ENCODE assay signal across 8 cellular contexts in the genomic region with DNA sequence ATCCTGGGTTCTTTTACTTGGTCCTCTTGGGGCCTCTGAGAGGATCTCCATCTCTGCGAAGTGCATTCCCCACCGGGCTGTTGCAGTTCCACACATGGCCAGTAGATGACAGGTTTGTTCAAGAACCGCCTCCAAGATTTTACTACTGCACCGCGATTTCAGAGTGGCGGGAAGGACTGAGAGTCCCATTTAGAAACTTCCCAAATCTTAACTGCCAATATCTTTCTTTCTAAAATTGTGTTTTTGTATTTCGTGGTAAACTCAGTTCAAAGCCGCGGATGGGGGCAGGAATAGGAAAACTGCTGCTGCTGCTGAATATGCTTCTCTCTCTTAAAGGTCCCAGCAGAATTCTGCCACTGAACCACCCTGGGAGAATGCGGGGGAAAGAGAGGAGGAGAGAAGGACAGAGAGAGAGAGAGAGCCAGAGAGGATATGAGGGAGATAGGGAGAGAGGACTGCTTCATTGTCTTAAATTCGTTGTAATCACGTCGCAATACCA. TPM values are rescaled to one million over a fixed set of nuclear protein-coding genes. Genes with fewer than 3 reads are reported as not detected.
DNase-seq lines count a peak whose midpoint lies in the region; ATAC-seq, FAIRE-seq and TF ChIP-seq lines count a peak whose summit lies in the region.

No MANE protein-coding gene starts in this region.

- no peaks in the 10 kb centered on the region for H3F3A ChIP-seq in PC-9 (ENCODE audit: insufficient read depth, low read depth)

- H3K4me1 ChIP-seq in PC-9 (replicated peaks; ENCODE audit: insufficient read depth) (no peaks in the 10 kb centered on the region), stomach (peaks cover 0 to 14% (median 3%) of the 10 kb centered on the region in 4 donors)

- no peaks in the 10 kb centered on the region for H3K9me3 Mint-ChIP-seq in neural crest cell

- DNase-seq in COLO829 (ENCODE audit: low spot score) (peak; percentile 38), HTR-8/SVneo (ENCODE audit: insufficient read length, low spot score) (peak; percentile 59), PC-9 (peak in 1 of 2 experiments; percentile 57), fibroblast of peridontal ligament (ENCODE audit: extremely low read depth) (peak; percentile 69), neural crest cell (ENCODE audit: low read depth, low spot score) (peak; percentile 86), stomach (peak; percentile 80)
- DNase-seq in activated T-cell treated with anti-CD3 and anti-CD28 coated beads, Interleukin-2, amount 50 U/mL, for 48 hours = peak; percentile 85

- H3K4me2 ChIP-seq in PC-9 = no peak overlapping the region

- H3K9me3 ChIP-seq in PC-9 (ENCODE audit: insufficient read depth, low read depth) = no peaks in the 10 kb centered on the region
- H3K9me3 ChIP-seq in stomach = no peaks in the 10 kb centered on the region

- H3K27ac ChIP-seq in PC-9 = no peak overlapping the region
- H3K27ac ChIP-seq in stomach = no peak overlapping the region

- H3K27me3 ChIP-seq in PC-9 (ENCODE audit: insufficient read depth, low read depth) (peaks cover 48% of the 10 kb centered on the region), stomach (peaks cover 0 to 76% (median 24%) of the 10 kb centered on the region in 3 donors)

- no peak overlapping the region for H3K4me3 Mint-ChIP-seq in neural crest cell

- POLR2A ChIA-PET in PC-9 (lab: Charles Lee; ENCODE audit: unreplicated experiment) = no interaction called here

- H3K79me2 ChIP-seq in PC-9 (ENCODE audit: low read depth) = no peaks in the 10 kb centered on the region

- H3K9me2 ChIP-seq in PC-9 (ENCODE audit: insufficient read depth) = no peaks in the 10 kb centered on the region

- no peaks in the 10 kb centered on the region for H4K20me1 ChIP-seq in PC-9 (ENCODE audit: insufficient read depth)

- 7 to 13% (median 9%) methylated on average over 13 of the region's 13 CpGs for WGBS in stomach, 5 donors

- H3K27me3 Mint-ChIP-seq in neural crest cell (ENCODE audit: low read depth) = peaks cover 70% of the 10 kb centered on the region

- FAIRE-seq in HTR-8/SVneo (lab: Jason Lieb, UNC) = peak; percentile 48

- TF ChIP-seq EP300 in stomach (IDR thresholded peaks at IDR 0.05) = no peak

- no peaks in the 10 kb centered on the region for H3K36me3 Mint-ChIP-seq in neural crest cell (ENCODE audit: low read depth)

- H3K36me3 ChIP-seq in PC-9 (ENCODE audit: low read depth) (no peaks in the 10 kb centered on the region), stomach (no peaks in the 10 kb centered on the region)

- no peak for TF ChIP-seq POLR2A in stomach (IDR thresholded peaks at IDR 0.05)

- ATAC-seq in GM21786 (IDR thresholded peaks at IDR 0.05; ENCODE audit: unreplicated experiment) = no peak

- H3K4me3 ChIP-seq in PC-9 (no peak overlapping the region), stomach (no peak overlapping the region)

- intact Hi-C loops in PC-9 (cut with micrococcal nuclease; ENCODE audit: unreplicated experiment) = loop anchor here (1.0 to 10.0 kb wide), 4 partner anchors 171 to 453 kb away; no protein-coding TSS in a partner anchor
- intact Hi-C loops in stomach (cut with DNase I; ENCODE audit: low total_unique reads) = loop anchor here (5.0 to 10.0 kb wide), 2 partner anchors 171 to 282 kb away; no protein-coding TSS in a partner anchor

- peak; percentile 90 for TF ChIP-seq CTCF in PC-9 (conservative IDR thresholded peaks at IDR 0.05)
- peak; percentile 91 for TF ChIP-seq CTCF in neural crest cell (conservative IDR thresholded peaks at IDR 0.05)
- TF ChIP-seq CTCF in stomach (IDR thresholded peaks at IDR 0.05) = peak in 5 of 7 experiments; percentile 79 to 100 (median 96)

- no TSS peak for BruUV-seq in PC-9 (replicated peaks; lab: Mats Ljungman, UMichigan)

- no peak overlapping the region for H3K27ac Mint-ChIP-seq in neural crest cell (ENCODE audit: unreplicated experiment)

- no peak overlapping the region for H2AFZ ChIP-seq in PC-9

- H3K4me1 Mint-ChIP-seq in neural crest cell = peaks cover 9% of the 10 kb centered on the region

- CTCF ChIA-PET in PC-9 (lab: Charles Lee) = no interaction called here

RNA-seq across cellular contexts. Expression of gene BTNL2, which starts 8.6 kb away (rescaled TPM):
- total RNA-seq in PC-9 (2021) (not detected in 2 replicates), neural crest cell (not detected in 2 replicates), stomach (not detected)
- not detected for polyA plus RNA-seq in stomach

RNA-seq across cellular contexts. Expression of gene HLA-DRA, which starts 24.1 kb away (rescaled TPM):
- total RNA-seq in PC-9 (2021) (not detected in 2 replicates), neural crest cell (0.28 TPM in 1 of 2 replicates, not detected in the other), stomach (100 to 1,000 TPM in 2 of 5 donors, 10 to 100 TPM in 3; 25.8 to 252 (median 84.6) TPM)
- polyA plus RNA-seq in stomach = 100 to 1,000 TPM in 1 of 3 donors, 10 to 100 TPM in 2; 89.7 to 219 (median 95.8) TPM

RNA-seq across cellular contexts. Expression of gene TSBP1, which starts 43.9 kb away (rescaled TPM):
- not detected in 2 replicates for total RNA-seq in PC-9 (2021)
- total RNA-seq in neural crest cell = not detected in 2 replicates
- total RNA-seq in stomach = not detected
- not detected for polyA plus RNA-seq in stomach

Comparison
In these comparisons a context has a peak if more than half of its experiments do, and no peak if none do; other contexts are left out.
1. RNA of gene HLA-DRA, which starts 24.1 kb away (total RNA-seq): 25.8 to 252 TPM in stomach; 0.28 TPM in neural crest cell and not detected in PC-9; every median in the first group is over 10 times any median in the second.
2. Peak in every context shown above with its lines, with median percentiles within 50 percentile points of each other: CTCF ChIP-seq.